Comparison of ENCODE assay signal across 8 cellular contexts in the genomic region with DNA sequence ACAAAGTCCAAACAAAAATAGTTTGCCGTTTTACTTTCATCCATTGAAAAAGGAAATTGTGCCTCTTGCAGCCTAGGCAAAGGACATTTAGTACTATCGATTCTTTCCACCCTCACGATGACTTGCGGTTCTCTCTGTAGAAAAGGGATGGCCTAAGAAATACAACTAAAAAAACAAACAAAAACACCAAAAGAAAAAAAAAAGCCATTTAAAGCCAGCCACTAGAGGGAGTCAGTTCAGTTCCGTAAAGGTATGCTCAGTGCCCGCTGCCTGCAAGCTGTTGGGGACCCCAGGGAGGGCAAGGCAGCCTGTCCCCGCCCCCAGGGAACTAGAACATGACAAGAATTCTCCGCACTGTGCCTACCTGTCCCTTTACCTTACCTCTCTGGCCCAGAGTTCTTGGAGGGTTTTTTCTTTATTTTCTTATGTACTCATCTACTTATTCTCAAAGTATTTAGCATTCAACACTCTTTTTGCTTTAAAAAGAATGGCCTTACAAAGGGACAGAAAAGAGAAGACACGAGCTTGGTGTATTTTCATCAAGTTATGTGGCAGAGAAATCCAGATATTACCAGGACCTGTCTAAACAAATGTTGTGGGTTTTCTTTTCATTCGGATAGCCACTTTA. TPM values are rescaled to one million over a fixed set of nuclear protein-coding genes. Genes with fewer than 3 reads are reported as not detected.
DNase-seq lines count a peak whose midpoint lies in the region; ATAC-seq and TF ChIP-seq lines count a peak whose summit lies in the region.

No MANE protein-coding gene starts in this region.

- H3K9me3 ChIP-seq in ovary, result no peaks in the 10 kb centered on the region

- no peak overlapping the region for H3K27ac Mint-ChIP-seq in CD14-positive monocyte

- H3K36me3 Mint-ChIP-seq in CD14-positive monocyte, result no peaks in the 10 kb centered on the region

- peaks cover 3 to 6% (median 4%) of the 10 kb centered on the region in 3 donors for H3K27me3 Mint-ChIP-seq in CD14-positive monocyte (ENCODE audit: low read depth in 3 of 3)

- WGBS in ovary, 3 donors, result 14 to 19% (median 16%) methylated on average over 10 of the region's 10 CpGs

- TF ChIP-seq CTCF in CD14-positive monocyte (IDR thresholded peaks at IDR 0.05) (peak; percentile 86), ovary (IDR thresholded peaks at IDR 0.05) (peak in 2 of 3 donors; percentile 46 to 58)

- DNase-seq in CD14-positive monocyte (ENCODE audit: low spot score) (no peak), NCI-H2171 treated with DMSO at 0.1 percent for 48 hours (lab: John Stamatoyannopoulos, UW) (peak; percentile 84), fibroblast of peridontal ligament (ENCODE audit: extremely low read depth) (peak; percentile 77), ovary (peak in 2 of 5 donors; percentile 27 to 28)
- DNase-seq in activated CD8-positive, alpha-beta memory T cell treated with anti-CD3 and anti-CD28 coated beads for 24 hours, result peak; percentile 64

- H3K4me1 ChIP-seq in ovary (ENCODE audit: insufficient read depth), result peaks cover 2% of the 10 kb centered on the region

- H3K4me1 Mint-ChIP-seq in CD14-positive monocyte, result peaks cover 8% of the 10 kb centered on the region

- H3K9me3 Mint-ChIP-seq in CD14-positive monocyte, result no peaks in the 10 kb centered on the region

- no peak overlapping the region for H3K4me3 ChIP-seq in ovary

- ATAC-seq in GM19351 (IDR thresholded peaks at IDR 0.05; ENCODE audit: unreplicated experiment) (peak; percentile 55), GM21786 (IDR thresholded peaks at IDR 0.05; ENCODE audit: unreplicated experiment) (no peak), HG02623 (IDR thresholded peaks at IDR 0.05; ENCODE audit: unreplicated experiment) (no peak)

- TF ChIP-seq EP300 in ovary (IDR thresholded peaks at IDR 0.05), result no peak

- no peaks in the 10 kb centered on the region for H3K27me3 ChIP-seq in ovary

- no peak overlapping the region for H3K27ac ChIP-seq in ovary

- TF ChIP-seq POLR2A in ovary (IDR thresholded peaks at IDR 0.05), result no peak

- intact Hi-C loops in CD14-positive monocyte (cut with micrococcal nuclease), result loop anchor here (2.0 to 5.0 kb wide), 2 partner anchors 376 to 377 kb away; no protein-coding TSS in a partner anchor
- intact Hi-C loops in ovary (cut with DNase I), result no loop called here

- H3K4me3 Mint-ChIP-seq in CD14-positive monocyte, result peak overlapping the region in 1 of 2 donors; percentile 58

- H3K36me3 ChIP-seq in ovary, result no peaks in the 10 kb centered on the region

RNA-seq across cellular contexts. Expression of a gene that starts 29.9 kb away (rescaled TPM):
- polyA plus RNA-seq in CD14-positive monocyte (not detected), ovary (under 1 TPM in 1 of 2 donors, not detected in 1; 0.04 TPM)
- under 1 TPM in 3 of 7 donors, not detected in 4; 0.20 to 0.69 (median 0.24) TPM for total RNA-seq in ovary

Comparison
In these comparisons a context has a peak if more than half of its experiments do, and no peak if none do; other contexts are left out.
1. intact Hi-C loops: an anchor here in CD14-positive monocyte (2.0 to 5.0 kb wide); none called in ovary.